In the genomic region with DNA sequence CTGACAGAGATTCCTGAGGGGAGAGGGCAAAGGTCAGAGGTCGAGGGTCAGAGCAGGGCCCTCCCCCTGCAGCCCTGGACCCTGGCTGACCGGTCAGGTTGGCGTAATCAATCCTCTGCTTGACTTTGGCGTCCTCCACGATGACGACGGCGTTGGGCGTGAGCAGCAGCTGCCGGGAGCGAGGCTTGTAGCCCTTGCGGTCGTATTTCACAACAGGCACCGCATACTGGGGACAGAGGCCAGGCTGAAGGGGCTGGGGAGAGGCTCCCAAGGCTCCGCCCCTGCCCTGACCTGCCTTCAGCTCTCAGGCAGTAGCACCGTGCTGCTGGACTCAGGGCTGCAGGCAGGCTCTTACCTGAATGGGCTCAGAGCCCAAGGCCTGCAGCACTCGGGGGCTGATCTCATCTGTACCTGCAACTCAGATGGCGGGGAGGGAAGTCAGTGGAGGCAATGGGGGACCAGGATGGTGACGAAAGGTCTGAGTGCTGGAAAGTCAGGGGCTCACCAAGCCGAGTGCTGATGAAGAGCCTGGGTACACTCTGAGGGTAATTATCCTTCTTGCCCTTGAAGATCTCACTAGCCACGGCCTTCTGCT, we compare ENCODE assay signal across 1 cellular context.
TF ChIP-seq lines count a peak whose summit lies in the region.

No MANE protein-coding gene starts in this region.

TF ChIP-seq in HepG2, 621 proteins besides CTCF, POLR2A, EP300 and RAD21 (continued from another document and continues in another):
- TF ChIP-seq, protein P1, sequence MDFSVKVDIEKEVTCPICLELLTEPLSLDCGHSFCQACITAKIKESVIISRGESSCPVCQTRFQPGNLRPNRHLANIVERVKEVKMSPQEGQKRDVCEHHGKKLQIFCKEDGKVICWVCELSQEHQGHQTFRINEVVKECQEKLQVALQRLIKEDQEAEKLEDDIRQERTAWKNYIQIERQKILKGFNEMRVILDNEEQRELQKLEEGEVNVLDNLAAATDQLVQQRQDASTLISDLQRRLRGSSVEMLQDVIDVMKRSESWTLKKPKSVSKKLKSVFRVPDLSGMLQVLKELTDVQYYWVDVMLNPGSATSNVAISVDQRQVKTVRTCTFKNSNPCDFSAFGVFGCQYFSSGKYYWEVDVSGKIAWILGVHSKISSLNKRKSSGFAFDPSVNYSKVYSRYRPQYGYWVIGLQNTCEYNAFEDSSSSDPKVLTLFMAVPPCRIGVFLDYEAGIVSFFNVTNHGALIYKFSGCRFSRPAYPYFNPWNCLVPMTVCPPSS (IDR thresholded peaks at IDR 0.05), result no peak
- peak; percentile 65 for TF ChIP-seq HNRNPLL (IDR thresholded peaks at IDR 0.05; ENCODE audit: low read depth, low read length, poor library complexity, severe bottlenecking)
- TF ChIP-seq ZNF672 (CRISPR knock-in tag; IDR thresholded peaks at IDR 0.05), result no peak
- TF ChIP-seq ZNF12 (CRISPR knock-in tag; IDR thresholded peaks at IDR 0.05), result no peak
- peak; percentile 59 for TF ChIP-seq IKZF4 (CRISPR knock-in tag; IDR thresholded peaks at IDR 0.05; ENCODE audit: borderline replicate concordance, low read depth, not compliant biosample characterization)
- TF ChIP-seq, protein P2, sequence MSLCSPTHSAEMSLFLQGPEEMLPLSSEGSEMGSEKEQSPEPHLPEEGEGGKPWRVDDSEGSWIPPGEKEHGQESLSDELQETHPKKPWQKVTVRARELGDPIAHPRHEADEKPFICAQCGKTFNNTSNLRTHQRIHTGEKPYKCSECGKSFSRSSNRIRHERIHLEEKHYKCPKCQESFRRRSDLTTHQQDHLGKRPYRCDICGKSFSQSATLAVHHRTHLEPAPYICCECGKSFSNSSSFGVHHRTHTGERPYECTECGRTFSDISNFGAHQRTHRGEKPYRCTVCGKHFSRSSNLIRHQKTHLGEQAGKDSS (CRISPR knock-in tag; IDR thresholded peaks at IDR 0.05; ENCODE audit: borderline replicate concordance, low read depth), result 0 out of 2 replicates have a peak, but pooled peaks have one; percentile 46
- TF ChIP-seq RXRA (CRISPR knock-in tag; IDR thresholded peaks at IDR 0.05), result peak; percentile 94
- TF ChIP-seq ZSCAN29 (CRISPR knock-in tag; conservative IDR thresholded peaks at IDR 0.05), result peak; percentile 91; the same call in 1 of the 2 replicates
- peak; percentile 97 for TF ChIP-seq CEBPB (IDR thresholded peaks at IDR 0.05; ENCODE audit: borderline replicate concordance, low read depth, low read length)
- no peak for TF ChIP-seq ZNF709 (CRISPR knock-in tag; IDR thresholded peaks at IDR 0.05)
- TF ChIP-seq REPIN1 (CRISPR knock-in tag; IDR thresholded peaks at IDR 0.05; ENCODE audit: borderline replicate concordance, low read depth), result peak; percentile 76; the same call in 1 of the 2 replicates
- TF ChIP-seq, protein P3, sequence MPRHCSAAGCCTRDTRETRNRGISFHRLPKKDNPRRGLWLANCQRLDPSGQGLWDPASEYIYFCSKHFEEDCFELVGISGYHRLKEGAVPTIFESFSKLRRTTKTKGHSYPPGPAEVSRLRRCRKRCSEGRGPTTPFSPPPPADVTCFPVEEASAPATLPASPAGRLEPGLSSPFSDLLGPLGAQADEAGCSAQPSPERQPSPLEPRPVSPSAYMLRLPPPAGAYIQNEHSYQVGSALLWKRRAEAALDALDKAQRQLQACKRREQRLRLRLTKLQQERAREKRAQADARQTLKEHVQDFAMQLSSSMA (CRISPR knock-in tag; IDR thresholded peaks at IDR 0.05), result peak; percentile 91
- TF ChIP-seq ZFP36L2 (CRISPR knock-in tag; IDR thresholded peaks at IDR 0.05), result no peak
- TF ChIP-seq POLR2AphosphoS5 (IDR thresholded peaks at IDR 0.05; ENCODE audit: low read depth, low read length), result no peak
- TF ChIP-seq MZF1 (CRISPR knock-in tag; IDR thresholded peaks at IDR 0.05; ENCODE audit: borderline replicate concordance), result no peak
- TF ChIP-seq ZNF619 (CRISPR knock-in tag; IDR thresholded peaks at IDR 0.05), result no peak
- TF ChIP-seq, protein P4, sequence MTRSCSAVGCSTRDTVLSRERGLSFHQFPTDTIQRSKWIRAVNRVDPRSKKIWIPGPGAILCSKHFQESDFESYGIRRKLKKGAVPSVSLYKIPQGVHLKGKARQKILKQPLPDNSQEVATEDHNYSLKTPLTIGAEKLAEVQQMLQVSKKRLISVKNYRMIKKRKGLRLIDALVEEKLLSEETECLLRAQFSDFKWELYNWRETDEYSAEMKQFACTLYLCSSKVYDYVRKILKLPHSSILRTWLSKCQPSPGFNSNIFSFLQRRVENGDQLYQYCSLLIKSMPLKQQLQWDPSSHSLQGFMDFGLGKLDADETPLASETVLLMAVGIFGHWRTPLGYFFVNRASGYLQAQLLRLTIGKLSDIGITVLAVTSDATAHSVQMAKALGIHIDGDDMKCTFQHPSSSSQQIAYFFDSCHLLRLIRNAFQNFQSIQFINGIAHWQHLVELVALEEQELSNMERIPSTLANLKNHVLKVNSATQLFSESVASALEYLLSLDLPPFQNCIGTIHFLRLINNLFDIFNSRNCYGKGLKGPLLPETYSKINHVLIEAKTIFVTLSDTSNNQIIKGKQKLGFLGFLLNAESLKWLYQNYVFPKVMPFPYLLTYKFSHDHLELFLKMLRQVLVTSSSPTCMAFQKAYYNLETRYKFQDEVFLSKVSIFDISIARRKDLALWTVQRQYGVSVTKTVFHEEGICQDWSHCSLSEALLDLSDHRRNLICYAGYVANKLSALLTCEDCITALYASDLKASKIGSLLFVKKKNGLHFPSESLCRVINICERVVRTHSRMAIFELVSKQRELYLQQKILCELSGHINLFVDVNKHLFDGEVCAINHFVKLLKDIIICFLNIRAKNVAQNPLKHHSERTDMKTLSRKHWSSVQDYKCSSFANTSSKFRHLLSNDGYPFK (CRISPR knock-in tag; IDR thresholded peaks at IDR 0.05; ENCODE audit: borderline replicate concordance), result 0 out of 2 replicates have a peak, but pooled peaks have one; percentile 38
- peak; percentile 86 for TF ChIP-seq TEAD3 (CRISPR knock-in tag; optimal IDR thresholded peaks at IDR 0.05; ENCODE audit: borderline replicate concordance)
- peak; percentile 61; the same call in 1 of the 2 replicates for TF ChIP-seq KMT2A (CRISPR knock-in tag; IDR thresholded peaks at IDR 0.05)
- TF ChIP-seq, protein P5, sequence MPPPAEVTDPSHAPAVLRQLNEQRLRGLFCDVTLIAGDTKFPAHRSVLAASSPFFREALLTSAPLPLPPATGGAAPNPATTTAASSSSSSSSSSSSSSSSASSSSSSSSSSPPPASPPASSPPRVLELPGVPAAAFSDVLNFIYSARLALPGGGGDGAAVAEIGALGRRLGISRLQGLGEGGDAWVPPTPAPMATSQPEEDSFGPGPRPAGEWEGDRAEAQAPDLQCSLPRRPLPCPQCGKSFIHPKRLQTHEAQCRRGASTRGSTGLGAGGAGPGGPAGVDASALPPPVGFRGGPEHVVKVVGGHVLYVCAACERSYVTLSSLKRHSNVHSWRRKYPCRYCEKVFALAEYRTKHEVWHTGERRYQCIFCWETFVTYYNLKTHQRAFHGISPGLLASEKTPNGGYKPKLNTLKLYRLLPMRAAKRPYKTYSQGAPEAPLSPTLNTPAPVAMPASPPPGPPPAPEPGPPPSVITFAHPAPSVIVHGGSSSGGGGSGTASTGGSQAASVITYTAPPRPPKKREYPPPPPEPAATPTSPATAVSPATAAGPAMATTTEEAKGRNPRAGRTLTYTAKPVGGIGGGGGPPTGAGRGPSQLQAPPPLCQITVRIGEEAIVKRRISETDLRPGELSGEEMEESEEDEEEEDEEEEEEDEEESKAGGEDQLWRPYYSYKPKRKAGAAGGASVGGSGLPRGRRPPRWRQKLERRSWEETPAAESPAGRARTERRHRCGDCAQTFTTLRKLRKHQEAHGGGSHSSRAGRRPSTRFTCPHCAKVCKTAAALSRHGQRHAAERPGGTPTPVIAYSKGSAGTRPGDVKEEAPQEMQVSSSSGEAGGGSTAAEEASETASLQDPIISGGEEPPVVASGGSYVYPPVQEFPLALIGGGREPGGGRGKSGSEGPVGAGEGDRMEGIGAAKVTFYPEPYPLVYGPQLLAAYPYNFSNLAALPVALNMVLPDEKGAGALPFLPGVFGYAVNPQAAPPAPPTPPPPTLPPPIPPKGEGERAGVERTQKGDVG (CRISPR knock-in tag; IDR thresholded peaks at IDR 0.05; ENCODE audit: borderline replicate concordance), result 0 out of 2 replicates have a peak, but pooled peaks have one; percentile 79
- TF ChIP-seq, protein P6, sequence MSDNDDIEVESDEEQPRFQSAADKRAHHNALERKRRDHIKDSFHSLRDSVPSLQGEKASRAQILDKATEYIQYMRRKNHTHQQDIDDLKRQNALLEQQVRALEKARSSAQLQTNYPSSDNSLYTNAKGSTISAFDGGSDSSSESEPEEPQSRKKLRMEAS (IDR thresholded peaks at IDR 0.05), result peak; percentile 69
- no peak for TF ChIP-seq MTA3 (CRISPR knock-in tag; IDR thresholded peaks at IDR 0.05)
- no peak for TF ChIP-seq FOXP1 (IDR thresholded peaks at IDR 0.05)
- peak; percentile 35; the same call in 1 of the 2 replicates for TF ChIP-seq FOXP1 (CRISPR knock-in tag; IDR thresholded peaks at IDR 0.05)
- TF ChIP-seq, protein P7, sequence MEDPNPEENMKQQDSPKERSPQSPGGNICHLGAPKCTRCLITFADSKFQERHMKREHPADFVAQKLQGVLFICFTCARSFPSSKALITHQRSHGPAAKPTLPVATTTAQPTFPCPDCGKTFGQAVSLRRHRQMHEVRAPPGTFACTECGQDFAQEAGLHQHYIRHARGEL (CRISPR knock-in tag; IDR thresholded peaks at IDR 0.05), result no peak
- TF ChIP-seq ARNT (IDR thresholded peaks at IDR 0.05), result no peak
- no peak for TF ChIP-seq ZNF816 (CRISPR knock-in tag; IDR thresholded peaks at IDR 0.05; ENCODE audit: borderline replicate concordance)
- peak; percentile 99 for TF ChIP-seq NR2C2 (CRISPR knock-in tag; IDR thresholded peaks at IDR 0.05; ENCODE audit: borderline replicate concordance)
- TF ChIP-seq SP140L (CRISPR knock-in tag; IDR thresholded peaks at IDR 0.05; ENCODE audit: borderline replicate concordance), result no peak
- TF ChIP-seq MXD4 (CRISPR knock-in tag; IDR thresholded peaks at IDR 0.05), result no peak
- no peak for TF ChIP-seq PRPF4 (IDR thresholded peaks at IDR 0.05; ENCODE audit: low read depth, low read length, poor library complexity, severe bottlenecking)
- peak; percentile 80; the same call in 1 of the 2 replicates for TF ChIP-seq NCOR1 (IDR thresholded peaks at IDR 0.05; ENCODE audit: borderline replicate concordance, low read length)
- 0 out of 2 replicates have a peak, but pooled peaks have one; percentile 41 for TF ChIP-seq ERF (CRISPR knock-in tag; IDR thresholded peaks at IDR 0.05)
- TF ChIP-seq ZNF556 (CRISPR knock-in tag; IDR thresholded peaks at IDR 0.05; ENCODE audit: borderline replicate concordance), result peak; percentile 79; the same call in 1 of the 2 replicates
- TF ChIP-seq TBX2 (CRISPR knock-in tag; IDR thresholded peaks at IDR 0.05; ENCODE audit: borderline replicate concordance), result peak; percentile 15; the same call in 1 of the 2 replicates
- TF ChIP-seq FOXJ3 (CRISPR knock-in tag; IDR thresholded peaks at IDR 0.05; ENCODE audit: borderline replicate concordance), result no peak
- TF ChIP-seq, protein P8, sequence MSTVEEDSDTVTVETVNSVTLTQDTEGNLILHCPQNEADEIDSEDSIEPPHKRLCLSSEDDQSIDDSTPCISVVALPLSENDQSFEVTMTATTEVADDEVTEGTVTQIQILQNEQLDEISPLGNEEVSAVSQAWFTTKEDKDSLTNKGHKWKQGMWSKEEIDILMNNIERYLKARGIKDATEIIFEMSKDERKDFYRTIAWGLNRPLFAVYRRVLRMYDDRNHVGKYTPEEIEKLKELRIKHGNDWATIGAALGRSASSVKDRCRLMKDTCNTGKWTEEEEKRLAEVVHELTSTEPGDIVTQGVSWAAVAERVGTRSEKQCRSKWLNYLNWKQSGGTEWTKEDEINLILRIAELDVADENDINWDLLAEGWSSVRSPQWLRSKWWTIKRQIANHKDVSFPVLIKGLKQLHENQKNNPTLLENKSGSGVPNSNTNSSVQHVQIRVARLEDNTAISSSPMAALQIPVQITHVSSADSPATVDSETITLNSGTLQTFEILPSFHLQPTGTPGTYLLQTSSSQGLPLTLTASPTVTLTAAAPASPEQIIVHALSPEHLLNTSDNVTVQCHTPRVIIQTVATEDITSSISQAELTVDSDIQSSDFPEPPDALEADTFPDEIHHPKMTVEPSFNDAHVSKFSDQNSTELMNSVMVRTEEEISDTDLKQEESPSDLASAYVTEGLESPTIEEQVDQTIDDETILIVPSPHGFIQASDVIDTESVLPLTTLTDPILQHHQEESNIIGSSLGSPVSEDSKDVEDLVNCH (CRISPR knock-in tag; IDR thresholded peaks at IDR 0.05), result no peak
- no peak for TF ChIP-seq ISX (CRISPR knock-in tag; conservative IDR thresholded peaks at IDR 0.05)
- TF ChIP-seq, protein P9, sequence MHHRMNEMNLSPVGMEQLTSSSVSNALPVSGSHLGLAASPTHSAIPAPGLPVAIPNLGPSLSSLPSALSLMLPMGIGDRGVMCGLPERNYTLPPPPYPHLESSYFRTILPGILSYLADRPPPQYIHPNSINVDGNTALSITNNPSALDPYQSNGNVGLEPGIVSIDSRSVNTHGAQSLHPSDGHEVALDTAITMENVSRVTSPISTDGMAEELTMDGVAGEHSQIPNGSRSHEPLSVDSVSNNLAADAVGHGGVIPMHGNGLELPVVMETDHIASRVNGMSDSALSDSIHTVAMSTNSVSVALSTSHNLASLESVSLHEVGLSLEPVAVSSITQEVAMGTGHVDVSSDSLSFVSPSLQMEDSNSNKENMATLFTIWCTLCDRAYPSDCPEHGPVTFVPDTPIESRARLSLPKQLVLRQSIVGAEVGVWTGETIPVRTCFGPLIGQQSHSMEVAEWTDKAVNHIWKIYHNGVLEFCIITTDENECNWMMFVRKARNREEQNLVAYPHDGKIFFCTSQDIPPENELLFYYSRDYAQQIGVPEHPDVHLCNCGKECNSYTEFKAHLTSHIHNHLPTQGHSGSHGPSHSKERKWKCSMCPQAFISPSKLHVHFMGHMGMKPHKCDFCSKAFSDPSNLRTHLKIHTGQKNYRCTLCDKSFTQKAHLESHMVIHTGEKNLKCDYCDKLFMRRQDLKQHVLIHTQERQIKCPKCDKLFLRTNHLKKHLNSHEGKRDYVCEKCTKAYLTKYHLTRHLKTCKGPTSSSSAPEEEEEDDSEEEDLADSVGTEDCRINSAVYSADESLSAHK (CRISPR knock-in tag; IDR thresholded peaks at IDR 0.05; ENCODE audit: borderline replicate concordance), result no peak
- TF ChIP-seq, protein P10, sequence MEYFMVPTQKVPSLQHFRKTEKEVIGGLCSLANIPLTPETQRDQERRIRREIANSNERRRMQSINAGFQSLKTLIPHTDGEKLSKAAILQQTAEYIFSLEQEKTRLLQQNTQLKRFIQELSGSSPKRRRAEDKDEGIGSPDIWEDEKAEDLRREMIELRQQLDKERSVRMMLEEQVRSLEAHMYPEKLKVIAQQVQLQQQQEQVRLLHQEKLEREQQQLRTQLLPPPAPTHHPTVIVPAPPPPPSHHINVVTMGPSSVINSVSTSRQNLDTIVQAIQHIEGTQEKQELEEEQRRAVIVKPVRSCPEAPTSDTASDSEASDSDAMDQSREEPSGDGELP (IDR thresholded peaks at IDR 0.05; ENCODE audit: borderline replicate concordance, low read depth), result peak; percentile 84; the same call in 1 of the 2 replicates
- no peak for TF ChIP-seq ZNF337 (CRISPR knock-in tag; IDR thresholded peaks at IDR 0.05; ENCODE audit: borderline replicate concordance, low read depth)
- TF ChIP-seq, protein P11, sequence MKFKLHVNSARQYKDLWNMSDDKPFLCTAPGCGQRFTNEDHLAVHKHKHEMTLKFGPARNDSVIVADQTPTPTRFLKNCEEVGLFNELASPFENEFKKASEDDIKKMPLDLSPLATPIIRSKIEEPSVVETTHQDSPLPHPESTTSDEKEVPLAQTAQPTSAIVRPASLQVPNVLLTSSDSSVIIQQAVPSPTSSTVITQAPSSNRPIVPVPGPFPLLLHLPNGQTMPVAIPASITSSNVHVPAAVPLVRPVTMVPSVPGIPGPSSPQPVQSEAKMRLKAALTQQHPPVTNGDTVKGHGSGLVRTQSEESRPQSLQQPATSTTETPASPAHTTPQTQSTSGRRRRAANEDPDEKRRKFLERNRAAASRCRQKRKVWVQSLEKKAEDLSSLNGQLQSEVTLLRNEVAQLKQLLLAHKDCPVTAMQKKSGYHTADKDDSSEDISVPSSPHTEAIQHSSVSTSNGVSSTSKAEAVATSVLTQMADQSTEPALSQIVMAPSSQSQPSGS (CRISPR knock-in tag; IDR thresholded peaks at IDR 0.05), result peak; percentile 87
- no peak for TF ChIP-seq FIP1L1 (IDR thresholded peaks at IDR 0.05; ENCODE audit: borderline replicate concordance, insufficient read depth, low read depth, low read length)
